In genomic region chr2:236840857-236841256, GRCh38 we compare ENCODE assay signal across 35 cellular contexts.
"Had no signal": no experiment of that assay in that cellular context is flagged by ENCODE, and none has a peak within 500 bp of the region (broad histone marks: within the 10 kb centered on the region; RNA-seq: fewer than 3 reads in every experiment).

No MANE protein-coding gene starts in this region.

- FAIRE-seq: astrocyte, colon, keratinocyte had no signal

- H3K4me2 ChIP-seq: smooth muscle cell had no signal

- H3K4me1 ChIP-seq: adrenal gland, upper lobe of right lung had no signal

- H3K27ac ChIP-seq: adrenal gland, brain microvascular endothelial cell, right lobe of liver, upper lobe of right lung, WERI-Rb-1 had no signal

- DNase-seq: activated CD4-positive, alpha-beta T cell treated with anti-CD3 and anti-CD28 coated beads for 48 hours; activated CD4-positive, alpha-beta T cell treated with anti-CD3 and anti-CD28 coated beads, Interleukin-2, amount 50 U/mL, for 48 hours; activated CD8-positive, alpha-beta memory T cell treated with anti-CD3 and anti-CD28 coated beads for 24 hours; activated effector memory CD4-positive, alpha-beta T cell treated with anti-CD3 and anti-CD28 coated beads, Interleukin-2, amount 50 U/mL, for 16 hours; activated naive CD4-positive, alpha-beta T cell treated with anti-CD3 and anti-CD28 coated beads for 36 hours; activated naive CD8-positive, alpha-beta T cell treated with anti-CD3 and anti-CD28 coated beads for 36 hours; adrenal gland; brain microvascular endothelial cell; caudate nucleus; dermis blood vessel endothelial cell; effector CD4-positive, alpha-beta T cell; foreskin melanocyte; hippocampal formation; mucosa of descending colon; posterior cingulate gyrus; right lobe of liver; stimulated activated CD4-positive, alpha-beta T cell treated with anti-CD3 and anti-CD28 coated beads, Interleukin-1b, Interleukin-23, amount 100 ng/mL, for 48 hours; stimulated activated CD4-positive, alpha-beta T cell treated with anti-CD3 and anti-CD28 coated beads, Interleukin-4, amount 100 ng/mL, for 4 hours; stimulated activated CD8-positive, alpha-beta memory T cell treated with anti-CD3 and anti-CD28 coated beads, Interleukin-4, amount 100 ng/mL, for 48 hours; stimulated activated naive CD8-positive, alpha-beta T cell treated with anti-CD3 and anti-CD28 coated beads, Interleukin-15, amount 100 ng/mL, for 72 hours; substantia nigra; T-helper 9 cell; upper lobe of right lung; WERI-Rb-1 had no signal

- ATAC-seq: activated CD4-positive, CD25-positive, alpha-beta regulatory T cell treated with anti-CD3 and anti-CD28 coated beads, Interleukin-2, amount 50 U/mL, for 24 hours; left lobe of liver; mucosa of descending colon; right lobe of liver; stimulated activated memory B cell treated with anti-CD40 and anti-IgM and Interleukin-4, amounts not matched to agents 10 μg/mL and 1 μg/mL and 100 μg/mL, for 72 hours; stimulated activated naive CD8-positive, alpha-beta T cell treated with anti-CD3 and anti-CD28 coated beads, Interleukin-15, amount 100 ng/mL, for 72 hours; upper lobe of right lung had no signal

- H3K4me3 ChIP-seq: adrenal gland, esophagus muscularis mucosa, lung, mucosa of descending colon, right lobe of liver, smooth muscle cell, upper lobe of right lung had no signal

- H3K4me1 Mint-ChIP-seq: activated naive CD8-positive, alpha-beta T cell treated with anti-CD3 and anti-CD28 coated beads for 36 hours; stimulated activated memory B cell treated with anti-CD40 and anti-IgM and Interleukin-4, amounts not matched to agents 10 μg/mL and 1 μg/mL and 100 μg/mL, for 72 hours; stimulated activated naive CD8-positive, alpha-beta T cell treated with anti-CD3 and anti-CD28 coated beads, Interleukin-15, amount 100 ng/mL, for 72 hours had no signal

- H3K27ac Mint-ChIP-seq: activated naive CD4-positive, alpha-beta T cell treated with anti-CD3 and anti-CD28 coated beads for 36 hours; activated naive CD8-positive, alpha-beta T cell treated with anti-CD3 and anti-CD28 coated beads for 36 hours; nephron; stimulated activated memory B cell treated with anti-CD40 and anti-IgM and Interleukin-4, amounts not matched to agents 10 μg/mL and 1 μg/mL and 100 μg/mL, for 72 hours; stimulated activated naive CD8-positive, alpha-beta T cell treated with anti-CD3 and anti-CD28 coated beads, Interleukin-15, amount 100 ng/mL, for 72 hours; T-helper 1 cell treated with Interleukin-12 subunit alpha and Interleukin-12 subunit beta and Interleukin-4 antibody, amounts not matched to agents 30 μg/mL and 1 μg/mL, for 36 hours had no signal

- H3K36me3 ChIP-seq: adrenal gland, brain microvascular endothelial cell, esophagus muscularis mucosa, right lobe of liver, upper lobe of right lung, WERI-Rb-1 had no signal

- H3K4me3 Mint-ChIP-seq: activated naive CD4-positive, alpha-beta T cell treated with anti-CD3 and anti-CD28 coated beads for 36 hours; activated naive CD8-positive, alpha-beta T cell treated with anti-CD3 and anti-CD28 coated beads for 36 hours; nephron; stimulated activated memory B cell treated with anti-CD40 and anti-IgM and Interleukin-4, amounts not matched to agents 10 μg/mL and 1 μg/mL and 100 μg/mL, for 72 hours; stimulated activated naive CD8-positive, alpha-beta T cell treated with anti-CD3 and anti-CD28 coated beads, Interleukin-15, amount 100 ng/mL, for 72 hours; T-helper 1 cell treated with Interleukin-12 subunit alpha and Interleukin-12 subunit beta and Interleukin-4 antibody, amounts not matched to agents 30 μg/mL and 1 μg/mL, for 36 hours had no signal

- H3K9me3 Mint-ChIP-seq: activated naive CD4-positive, alpha-beta T cell treated with anti-CD3 and anti-CD28 coated beads for 36 hours; T-helper 1 cell treated with Interleukin-12 subunit alpha and Interleukin-12 subunit beta and Interleukin-4 antibody, amounts not matched to agents 30 μg/mL and 1 μg/mL, for 36 hours had no signal

- H3K36me3 Mint-ChIP-seq: activated naive CD8-positive, alpha-beta T cell treated with anti-CD3 and anti-CD28 coated beads for 36 hours; stimulated activated memory B cell treated with anti-CD40 and anti-IgM and Interleukin-4, amounts not matched to agents 10 μg/mL and 1 μg/mL and 100 μg/mL, for 72 hours had no signal

- H3K9me3 ChIP-seq: adrenal gland, esophagus muscularis mucosa, mucosa of descending colon, right lobe of liver, upper lobe of right lung had no signal

- H3K27me3 ChIP-seq: adrenal gland, brain microvascular endothelial cell, esophagus muscularis mucosa, right lobe of liver, upper lobe of right lung had no signal
